ENCODE assay signal across 8 cellular contexts in the genomic region with DNA sequence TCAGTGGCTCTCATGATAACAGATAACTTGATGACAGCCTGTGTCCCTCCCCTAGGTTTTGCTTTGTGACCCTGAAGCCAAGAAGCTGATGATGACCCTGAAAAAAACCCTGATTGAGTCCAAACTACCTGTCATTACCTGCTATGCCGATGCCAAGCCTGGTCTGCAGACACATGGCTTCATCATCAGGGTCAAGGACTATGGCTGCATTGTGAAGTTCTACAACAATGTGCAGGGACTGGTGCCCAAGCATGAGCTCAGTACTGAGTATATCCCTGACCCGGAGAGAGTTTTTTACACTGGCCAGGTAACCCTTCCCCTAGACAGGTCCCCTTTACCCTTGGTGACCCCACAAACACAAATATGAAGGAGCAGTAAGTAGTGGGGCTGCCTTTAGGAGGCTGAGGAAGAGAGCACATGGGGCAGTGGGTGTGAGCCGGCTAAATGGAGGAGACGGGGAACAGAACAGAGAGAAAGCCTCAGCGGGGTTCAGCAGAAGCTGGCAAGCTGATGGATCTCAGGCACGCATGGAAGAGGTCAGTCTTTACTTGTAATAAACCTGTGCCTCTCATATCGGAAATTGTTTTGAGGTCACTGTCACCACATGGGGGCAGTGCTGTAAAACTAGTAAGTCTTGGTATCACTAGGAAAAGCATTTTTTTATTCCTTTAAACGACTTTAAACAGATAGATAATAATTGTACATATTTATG. TPM values are rescaled to one million over a fixed set of nuclear protein-coding genes. Genes with fewer than 3 reads are reported as not detected.
DNase-seq lines count a peak whose midpoint lies in the region; ATAC-seq, FAIRE-seq and TF ChIP-seq lines count a peak whose summit lies in the region.

No MANE protein-coding gene starts in this region.

- no peak overlapping the region for H3K4me3 ChIP-seq in keratinocyte (ENCODE audit: control insufficient read depth in 2 of 3, extremely low read depth in 1 of 3, insufficient read depth in 2 of 3, low read depth in 1 of 3, low read length in 3 of 3)

- dilution Hi-C loops in keratinocyte (cut with MboI; ENCODE audit: extremely low pct_ligation_motif_present, low sequenced_read_pairs) = no loop called here

- no peaks in the 10 kb centered on the region for H3K9me3 ChIP-seq in keratinocyte (ENCODE audit: control insufficient read depth, low read depth, low read length)

- FAIRE-seq in keratinocyte (lab: Jason Lieb, UNC) = no peak

- peaks cover 70 to 73% of the 10 kb centered on the region in 2 experiments for H3K36me3 ChIP-seq in keratinocyte (ENCODE audit: control insufficient read depth in 2 of 2, extremely low read depth in 1 of 2, insufficient read depth in 2 of 2, low read length in 2 of 2)

- H4K20me1 ChIP-seq in keratinocyte (ENCODE audit: control insufficient read depth, extremely low read depth, insufficient read depth, low read length) = no peaks in the 10 kb centered on the region

- H3K9me1 ChIP-seq in keratinocyte (ENCODE audit: control insufficient read depth, extremely low read depth, insufficient read depth, low read length) = no peaks in the 10 kb centered on the region

- no peak for ATAC-seq in GM18519 (IDR thresholded peaks at IDR 0.05; ENCODE audit: low FRiP score, unreplicated experiment)
- ATAC-seq in HG03175 (IDR thresholded peaks at IDR 0.05; ENCODE audit: unreplicated experiment) = no peak

- H3K4me1 ChIP-seq in keratinocyte (ENCODE audit: control insufficient read depth, extremely low read depth, insufficient read depth, low read length) = no peaks in the 10 kb centered on the region

- no peak overlapping the region for H3K9ac ChIP-seq in keratinocyte (ENCODE audit: control insufficient read depth, extremely low read depth, insufficient read depth, low read length)

- H3K79me2 ChIP-seq in keratinocyte (ENCODE audit: control insufficient read depth, insufficient read depth, low read length) = no peaks in the 10 kb centered on the region

- no peak overlapping the region for H3K27ac ChIP-seq in keratinocyte (ENCODE audit: control insufficient read depth, insufficient read depth, low read length)

- peak in 2 of 3 experiments; percentile 26 to 49 for TF ChIP-seq CTCF in keratinocyte (optimal IDR thresholded peaks at IDR 0.05 in 1 of 3, IDR thresholded peaks at IDR 0.05 in 1 of 3, conservative IDR thresholded peaks at IDR 0.05 in 1 of 3; ENCODE audit: extremely low read depth in 1 of 3, insufficient read depth in 2 of 3, low read length in 3 of 3)

- in situ Hi-C loops in G401 (cut with HindIII; ENCODE audit: low sequenced_read_pairs) = no loop called here
- in situ Hi-C loops in T47D (cut with HindIII; ENCODE audit: low pct_unique_long_range_greater_than_20kb, low sequenced_read_pairs) = no loop called here

- no peak overlapping the region for H2AFZ ChIP-seq in keratinocyte (ENCODE audit: control insufficient read depth, low read length)

- no peak overlapping the region for H3K4me2 ChIP-seq in keratinocyte (ENCODE audit: control insufficient read depth, extremely low read depth, insufficient read depth, low read depth, low read length)

- DNase-seq in G401 (ENCODE audit: low spot score) (peak; percentile 88), LoVo (ENCODE audit: low spot score) (peak; percentile 21), T-helper 22 cell (ENCODE audit: low read depth) (peak; percentile 33), T47D (ENCODE audit: low read depth in 1 of 2, low spot score in 1 of 2) (peak; percentile 9 to 60), keratinocyte (ENCODE audit: low read depth, low spot score) (no peak)
- DNase-seq in stimulated activated CD4-positive, alpha-beta T cell treated with anti-CD3 and anti-CD28 coated beads, TNF-alpha, amount 100 ng/mL, for 4 hours (ENCODE audit: low read depth in 3 of 3) = peak in 2 of 3 experiments; percentile 18 to 32

- H3K27me3 ChIP-seq in keratinocyte (ENCODE audit: control insufficient read depth, extremely low read depth, insufficient read depth, low read length) = no peaks in the 10 kb centered on the region

RNA-seq across cellular contexts. Expression of a gene that starts 20.2 kb away (rescaled TPM):
- total RNA-seq in G401 (2014; rRNA removed; shearing (Covaris generic)) = 42.4 and 60.6 TPM in 2 replicates
- 28.6 to 39.4 TPM (median 32.1 TPM) in 3 replicates for polyA plus RNA-seq in keratinocyte
- 42.0 TPM for polyA plus RNA-seq in keratinocyte (2011; ENCODE audit: low read depth)
- polyA plus RNA-seq in keratinocyte (2011; cell fraction: cytosol; rRNA removed) = 19.1 and 19.8 TPM in 2 replicates
- polyA plus RNA-seq in keratinocyte (2011; cell fraction: nucleus; rRNA removed) = 124 TPM in 2 replicates
- polyA plus RNA-seq in keratinocyte (2012; ENCODE audit: low replicate concordance) = 31.7 and 40.9 TPM in 2 replicates
- polyA minus RNA-seq in keratinocyte = 69.3 to 117 TPM (median 75.1 TPM) in 3 replicates
- polyA minus RNA-seq in keratinocyte (2011; cell fraction: cytosol; rRNA and poly(A)+ RNA removed) = 28.4 TPM
- polyA minus RNA-seq in keratinocyte (2011; cell fraction: nucleus; rRNA and poly(A)+ RNA removed) = 86.0 and 140 TPM in 2 replicates

RNA-seq across cellular contexts. Expression of a gene that starts 20.3 kb away (rescaled TPM):
- 274 and 320 TPM in 2 replicates for total RNA-seq in G401 (2014; rRNA removed; shearing (Covaris generic))
- 364 to 745 TPM (median 575 TPM) in 3 replicates for polyA plus RNA-seq in keratinocyte
- polyA plus RNA-seq in keratinocyte (2011; ENCODE audit: low read depth) = 149 TPM
- 304 and 489 TPM in 2 replicates for polyA plus RNA-seq in keratinocyte (2011; cell fraction: cytosol; rRNA removed)
- polyA plus RNA-seq in keratinocyte (2011; cell fraction: nucleus; rRNA removed) = 81.7 and 224 TPM in 2 replicates
- polyA plus RNA-seq in keratinocyte (2012; ENCODE audit: low replicate concordance) = 520 and 739 TPM in 2 replicates
- 14.4 to 70.4 TPM (median 48.0 TPM) in 3 replicates for polyA minus RNA-seq in keratinocyte
- 64.1 TPM for polyA minus RNA-seq in keratinocyte (2011; cell fraction: cytosol; rRNA and poly(A)+ RNA removed)
- 8.3 and 13.5 TPM in 2 replicates for polyA minus RNA-seq in keratinocyte (2011; cell fraction: nucleus; rRNA and poly(A)+ RNA removed)

RNA-seq across cellular contexts. Expression of a gene that starts 35.6 kb away (rescaled TPM):
- 0.68 and 2.0 TPM in 2 replicates for total RNA-seq in G401 (2014; rRNA removed; shearing (Covaris generic))
- polyA plus RNA-seq in keratinocyte = 0.92 to 1.2 TPM (median 1.1 TPM) in 3 replicates
- polyA plus RNA-seq in keratinocyte (2011; ENCODE audit: low read depth) = not detected
- polyA plus RNA-seq in keratinocyte (2011; cell fraction: cytosol; rRNA removed) = 0.60 and 1.1 TPM in 2 replicates
- 1.1 TPM in 2 replicates for polyA plus RNA-seq in keratinocyte (2011; cell fraction: nucleus; rRNA removed)
- 1.5 and 2.9 TPM in 2 replicates for polyA plus RNA-seq in keratinocyte (2012; ENCODE audit: low replicate concordance)
- 0.96 to 2.5 TPM (median 1.4 TPM) in 3 replicates for polyA minus RNA-seq in keratinocyte
- polyA minus RNA-seq in keratinocyte (2011; cell fraction: cytosol; rRNA and poly(A)+ RNA removed) = 4.2 TPM
- polyA minus RNA-seq in keratinocyte (2011; cell fraction: nucleus; rRNA and poly(A)+ RNA removed) = 0.54 and 0.74 TPM in 2 replicates

RNA-seq across cellular contexts. Expression of a gene that starts 42.1 kb away (rescaled TPM):
- total RNA-seq in G401 (2014; rRNA removed; shearing (Covaris generic)) = not detected in 2 replicates
- 0.02 TPM in 1 of 3 replicates, not detected in the others for polyA plus RNA-seq in keratinocyte
- not detected for polyA plus RNA-seq in keratinocyte (2011; ENCODE audit: low read depth)
- polyA plus RNA-seq in keratinocyte (2011; cell fraction: cytosol; rRNA removed) = not detected in 2 replicates
- polyA plus RNA-seq in keratinocyte (2011; cell fraction: nucleus; rRNA removed) = not detected in 2 replicates
- 0.07 TPM in 1 of 2 replicates, not detected in the other for polyA plus RNA-seq in keratinocyte (2012; ENCODE audit: low replicate concordance)
- polyA minus RNA-seq in keratinocyte = not detected in 3 replicates
- polyA minus RNA-seq in keratinocyte (2011; cell fraction: cytosol; rRNA and poly(A)+ RNA removed) = not detected
- not detected in 2 replicates for polyA minus RNA-seq in keratinocyte (2011; cell fraction: nucleus; rRNA and poly(A)+ RNA removed)

RNA-seq across cellular contexts. Expression of a gene that starts 48.8 kb away (rescaled TPM):
- 10.2 and 11.9 TPM in 2 replicates for total RNA-seq in G401 (2014; rRNA removed; shearing (Covaris generic))
- 2.4 to 4.4 TPM (median 2.8 TPM) in 3 replicates for polyA plus RNA-seq in keratinocyte
- 2.2 TPM for polyA plus RNA-seq in keratinocyte (2011; ENCODE audit: low read depth)
- polyA plus RNA-seq in keratinocyte (2011; cell fraction: cytosol; rRNA removed) = 1.7 and 2.7 TPM in 2 replicates
- polyA plus RNA-seq in keratinocyte (2011; cell fraction: nucleus; rRNA removed) = 2.4 and 3.1 TPM in 2 replicates
- polyA plus RNA-seq in keratinocyte (2012; ENCODE audit: low replicate concordance) = 3.0 and 3.6 TPM in 2 replicates
- 0.79 to 5.9 TPM (median 2.0 TPM) in 3 replicates for polyA minus RNA-seq in keratinocyte
- polyA minus RNA-seq in keratinocyte (2011; cell fraction: cytosol; rRNA and poly(A)+ RNA removed) = 2.7 TPM
- polyA minus RNA-seq in keratinocyte (2011; cell fraction: nucleus; rRNA and poly(A)+ RNA removed) = 2.2 TPM in 2 replicates
